9 cellular contexts compared by ENCODE assay signal in genomic region chr6:39792501-39793450, GRCh38. TPM values are rescaled to one million over a fixed set of nuclear protein-coding genes. Genes with fewer than 3 reads are reported as not detected.
DNase-seq lines count a peak whose midpoint lies in the region; ATAC-seq and TF ChIP-seq lines count a peak whose summit lies in the region.
"Had no signal": no experiment of that assay in that cellular context is flagged by ENCODE, and none has a peak within 500 bp of the region (broad histone marks: within the 10 kb centered on the region; RNA-seq: fewer than 3 reads in every experiment).

No MANE protein-coding gene starts in this region.

- TF ChIP-seq RAD21 in IMR-90 (IDR thresholded peaks at IDR 0.05; ENCODE audit: low read length): no peak

- peak overlapping the region; percentile 86 for H2AFZ ChIP-seq in IMR-90 (replicated peaks; ENCODE audit: low read length, poor library complexity)

- H3K4me1 ChIP-seq in IMR-90 (ENCODE audit: control insufficient read depth, insufficient read depth, low read length): peaks cover 14% of the 10 kb centered on the region
- peaks cover 4 to 59% (median 29%) of the 10 kb centered on the region in 4 donors for H3K4me1 ChIP-seq in stomach
- H3K4me1 ChIP-seq in Caco-2: no peaks in the 10 kb centered on the region

- H3K56ac ChIP-seq in IMR-90 (ENCODE audit: extremely low read depth, insufficient read depth, low read length): no peak overlapping the region

- CTCF ChIA-PET in IMR-90 (lab: Yijun Ruan, JAX): interaction anchor here (0.9 to 1.7 kb wide), 4 partner anchors 7 to 99 kb away, joined by 3 to 12 read pairs (median 4); no protein-coding TSS in a partner anchor
- CTCF ChIA-PET in Calu3 (lab: Charles Lee): no interaction called here
- CTCF ChIA-PET in Caco-2 (lab: Charles Lee): no interaction called here

- H3K27me3 Mint-ChIP-seq in Calu3 (ENCODE audit: unreplicated experiment) (peaks cover 64% of the 10 kb centered on the region), Caco-2 (ENCODE audit: insufficient read depth, unreplicated experiment) (peaks cover 9% of the 10 kb centered on the region)

- H3K27ac ChIP-seq in IMR-90 (ENCODE audit: insufficient read depth, low read length): peak overlapping the region; percentile 31
- peak overlapping the region; percentile 69 to 92 (median 81) for H3K27ac ChIP-seq in stomach

- no peak overlapping the region for H4K91ac ChIP-seq in IMR-90 (ENCODE audit: insufficient read depth, low read depth, low read length)

- H3K9me3 Mint-ChIP-seq in Calu3 (ENCODE audit: low read depth, unreplicated experiment): no peaks in the 10 kb centered on the region
- no peaks in the 10 kb centered on the region for H3K9me3 Mint-ChIP-seq in Caco-2 (ENCODE audit: unreplicated experiment)

- no peaks in the 10 kb centered on the region for H3K36me3 ChIP-seq in IMR-90 (ENCODE audit: control insufficient read depth, insufficient read depth, low read length)
- no peaks in the 10 kb centered on the region for H3K36me3 ChIP-seq in stomach
- no peaks in the 10 kb centered on the region for H3K36me3 ChIP-seq in Caco-2 (ENCODE audit: control insufficient read depth, insufficient read depth, low read length)

- peak overlapping the region; percentile 53; the same call in 1 of the 2 replicates for H2BK120ac ChIP-seq in IMR-90 (ENCODE audit: low read depth, low read length)

- peak overlapping the region; percentile 18 for H3K18ac ChIP-seq in IMR-90 (ENCODE audit: low read depth, low read length)

- H3K36me3 Mint-ChIP-seq in Calu3 (ENCODE audit: insufficient read depth, unreplicated experiment): no peaks in the 10 kb centered on the region
- no peaks in the 10 kb centered on the region for H3K36me3 Mint-ChIP-seq in Caco-2 (ENCODE audit: insufficient read depth, unreplicated experiment)

- ATAC-seq in IMR-90 (ENCODE audit: low read depth): no peak; the same call in 1 of the 2 replicates

- H3K9ac ChIP-seq in IMR-90 (ENCODE audit: low read depth, low read length): peak overlapping the region; percentile 64

- H3K27ac Mint-ChIP-seq in Calu3 (ENCODE audit: unreplicated experiment): no peak overlapping the region
- H3K27ac Mint-ChIP-seq in Caco-2 (ENCODE audit: unreplicated experiment): no peak overlapping the region

- BruUV-seq in IMR-90 (replicated peaks; lab: Mats Ljungman, UMichigan) (no TSS peak), Calu3 (replicated peaks; lab: Mats Ljungman, UMichigan) (no TSS peak), Caco-2 (replicated peaks; lab: Mats Ljungman, UMichigan) (no TSS peak)

- H3K4me1 Mint-ChIP-seq in Calu3 (ENCODE audit: low read depth, unreplicated experiment): no peaks in the 10 kb centered on the region
- H3K4me1 Mint-ChIP-seq in Caco-2 (ENCODE audit: low read depth, unreplicated experiment): no peaks in the 10 kb centered on the region

- H4K5ac ChIP-seq in IMR-90 (ENCODE audit: low read depth, low read length): peak overlapping the region; percentile 69

- intact Hi-C loops in IMR-90 (cut with micrococcal nuclease): loop anchor here (2.0 to 5.0 kb wide), 3 partner anchors 50 to 515 kb away; no protein-coding TSS in a partner anchor
- intact Hi-C loops in lower leg skin (cut with DNase I; ENCODE audit: low total_unique reads): no loop called here
- intact Hi-C loops in stomach (cut with DNase I; ENCODE audit: low total_unique reads): no loop called here
- intact Hi-C loops in Calu3 (cut with micrococcal nuclease; ENCODE audit: unreplicated experiment): no loop called here
- intact Hi-C loops in Caco-2 (cut with micrococcal nuclease; ENCODE audit: unreplicated experiment): no loop called here

- peak overlapping the region; percentile 75 for H3K4ac ChIP-seq in IMR-90 (ENCODE audit: low read depth, low read length)

- peak overlapping the region in 1 of 2 experiments; percentile 69; a peak in 1 of 4 replicates for H4K8ac ChIP-seq in IMR-90 (ENCODE audit: low read depth in 2 of 2, low read length in 2 of 2)

- no peaks in the 10 kb centered on the region; the same call in 1 of the 2 replicates for H4K20me1 ChIP-seq in IMR-90 (ENCODE audit: insufficient read depth, low read length)

- H3K14ac ChIP-seq in IMR-90 (replicated peaks; ENCODE audit: low read depth, low read length): peak overlapping the region; percentile 22; the same call in 1 of the 2 replicates

- H3K79me1 ChIP-seq in IMR-90 (ENCODE audit: low read depth in 1 of 2, low read length in 2 of 2): peaks cover 16 to 17% of the 10 kb centered on the region in 2 experiments; a peak in 3 of 4 replicates

- peak overlapping the region; percentile 16 for H2BK5ac ChIP-seq in IMR-90 (ENCODE audit: low read depth, low read length, poor library complexity, severe bottlenecking)

- dilution Hi-C loops in IMR-90 (cut with HindIII; ENCODE audit: low sequenced_read_pairs, unreplicated experiment): no loop called here

- 0 out of 3 replicates have a peak overlapping the region, but pooled peaks have one; percentile 53 for H2BK15ac ChIP-seq in IMR-90 (ENCODE audit: low read depth, low read length)

- peak overlapping the region; percentile 40; the same call in 1 of the 2 replicates for H2BK20ac ChIP-seq in IMR-90 (ENCODE audit: low read depth, low read length)

- TF ChIP-seq CTCF in IMR-90 (conservative IDR thresholded peaks at IDR 0.05; ENCODE audit: low read depth, low read length) (no peak), choroid plexus epithelial cell (conservative IDR thresholded peaks at IDR 0.05; ENCODE audit: low read depth, low read length) (peak; percentile 11), lower leg skin (IDR thresholded peaks at IDR 0.05) (no peak), stomach (IDR thresholded peaks at IDR 0.05) (no peak), Calu3 (IDR thresholded peaks at IDR 0.05; ENCODE audit: unreplicated experiment) (no peak), Caco-2 (IDR thresholded peaks at IDR 0.05; ENCODE audit: insufficient read depth in 1 of 2, low read depth in 1 of 2, low read length in 1 of 2, severe bottlenecking in 1 of 2, unreplicated experiment in 1 of 2) (no peak)

- POLR2A ChIA-PET in IMR-90 (lab: Charles Lee; ENCODE audit: unreplicated experiment): no interaction called here
- POLR2A ChIA-PET in Caco-2 (lab: Charles Lee): no interaction called here

- TF ChIP-seq EP300 in stomach (IDR thresholded peaks at IDR 0.05): no peak

- in situ Hi-C loops in IMR-90 (cut with MboI; ENCODE audit: low sequenced_read_pairs): no loop called here

- H3K9me3 ChIP-seq in IMR-90 (ENCODE audit: control insufficient read depth, insufficient read depth, low read length) (no peaks in the 10 kb centered on the region), stomach (no peaks in the 10 kb centered on the region), Caco-2 (no peaks in the 10 kb centered on the region)

- H3K4me3 ChIP-seq in IMR-90 (ENCODE audit: insufficient read depth, low read depth, low read length) (peak overlapping the region; percentile 49), choroid plexus epithelial cell (ENCODE audit: low read depth, low read length) (peak overlapping the region; percentile 61), lower leg skin (ENCODE audit: low read depth, poor library complexity, severe bottlenecking) (peak overlapping the region; percentile 33), stomach (peak overlapping the region; percentile 55 to 74 (median 62)), Caco-2 (ENCODE audit: low read depth, low read length) (no peak overlapping the region)

- no peaks in the 10 kb centered on the region for H3K27me3 ChIP-seq in IMR-90 (ENCODE audit: control insufficient read depth, insufficient read depth, low read length)
- peaks cover 0 to 21% (median 12%) of the 10 kb centered on the region in 3 donors for H3K27me3 ChIP-seq in stomach
- no peaks in the 10 kb centered on the region for H3K27me3 ChIP-seq in Caco-2 (replicated peaks; ENCODE audit: control insufficient read depth, insufficient read depth, low read length)

- H3K4me3 Mint-ChIP-seq in Calu3 (ENCODE audit: low read depth, unreplicated experiment) (no peak overlapping the region), Caco-2 (ENCODE audit: unreplicated experiment) (no peak overlapping the region)

- H2AK9ac ChIP-seq in IMR-90 (replicated peaks; ENCODE audit: low read depth, low read length, poor library complexity): peak overlapping the region; percentile 35

- peak overlapping the region; percentile 10; the same call in 1 of the 2 replicates for H3K23ac ChIP-seq in IMR-90 (ENCODE audit: low read depth, low read length)

- DNase-seq in IMR-90 (no peak), choroid plexus epithelial cell (ENCODE audit: low read depth) (no peak), lower leg skin (ENCODE audit: low spot score in 2 of 2) (peak in 1 of 2 donors; percentile 87), stomach (no peak), Calu3 (no peak), NCI-H1694 (lab: John Stamatoyannopoulos, UW) (no peak), erythroblast (lab: John Stamatoyannopoulos, UW) (no peak), Caco-2 (no peak)
- DNase-seq: NCI-H2107 had no signal

- TF ChIP-seq POLR2A in IMR-90 (IDR thresholded peaks at IDR 0.05; ENCODE audit: low read depth, low read length) (no peak), lower leg skin (IDR thresholded peaks at IDR 0.05) (no peak), stomach (IDR thresholded peaks at IDR 0.05) (no peak), erythroblast (IDR thresholded peaks at IDR 0.05; ENCODE audit: low read length) (no peak)

- peak overlapping the region; percentile 98 for H3K4me2 ChIP-seq in IMR-90 (ENCODE audit: low read depth, low read length)

- WGBS in IMR-90 (ENCODE audit: extremely low coverage in 2 of 2, insufficient read length in 1 of 2), 2 experiments: 6% methylated on average over 7 of the region's 33 CpGs; no CpG with 5 or more reads in 1 of the 2 experiments
- 6 to 11% methylated on average over 25 to 33 of the region's 33 CpGs for WGBS in lower leg skin, 2 donors
- WGBS in stomach, 5 donors: 13 to 18% (median 16%) methylated on average over 29 to 33 of the region's 33 CpGs

- peaks cover 4% of the 10 kb centered on the region; the same call in 1 of the 2 replicates for H3K9me1 ChIP-seq in IMR-90 (ENCODE audit: insufficient read depth, low read length)

- peak overlapping the region; percentile 67; the same call in 1 of the 2 replicates for H2AK5ac ChIP-seq in IMR-90 (ENCODE audit: low read depth, low read length)

TF ChIP-seq in IMR-90, 13 proteins besides CTCF, POLR2A, EP300 and RAD21 (continues in another document):
- no peak for TF ChIP-seq BHLHE40 (IDR thresholded peaks at IDR 0.05; ENCODE audit: low read depth, low read length)
- no peak for TF ChIP-seq MAFK (IDR thresholded peaks at IDR 0.05; ENCODE audit: low read depth, low read length)
- no peak for TF ChIP-seq FOS (IDR thresholded peaks at IDR 0.05; ENCODE audit: low read depth, low read length)
- TF ChIP-seq MXI1 (IDR thresholded peaks at IDR 0.05; ENCODE audit: borderline replicate concordance, low read depth, low read length): no peak
- TF ChIP-seq NFE2L2 (IDR thresholded peaks at IDR 0.05; ENCODE audit: low read depth, low read length): no peak

RNA-seq across cellular contexts. Expression of gene DAAM2, which starts 0.6 kb away (rescaled TPM):
- total RNA-seq in IMR-90 (2012; rRNA removed): 12.9 and 13.1 TPM in 2 replicates
- 11.2 and 11.9 TPM in 2 replicates for polyA plus RNA-seq in IMR-90 (2012; rRNA removed)
- polyA plus RNA-seq in IMR-90 (2012; cell fraction: cytosol; rRNA removed): 5.0 and 7.6 TPM in 2 replicates
- polyA plus RNA-seq in IMR-90 (2012; cell fraction: nucleus; rRNA removed; ENCODE audit: low replicate concordance): 17.2 and 27.8 TPM in 2 replicates
- 10 to 100 TPM in 1 of 4 donors, 1 to 10 TPM in 3; 5.6 to 16.9 (median 8.1) TPM for total RNA-seq in lower leg skin
- 10 to 100 TPM in 4 of 5 donors, 1 to 10 TPM in 1; 9.3 to 78.8 (median 35.7) TPM for total RNA-seq in stomach
- 10 to 100 TPM; 15.1 to 18.5 (median 17.9) TPM for polyA plus RNA-seq in stomach
- not detected in 2 replicates for total RNA-seq in Calu3 (2022)
- not detected in 2 replicates for total RNA-seq in Caco-2 (2022)
